ENCODE assay signal across 2 cellular contexts in genomic region chr12:70507442-70507841, GRCh38.
A peak's percentile ranks its signal among the peaks of the same experiment; 100 is the strongest.
TF ChIP-seq lines count a peak whose summit lies in the region.

No MANE protein-coding gene starts in this region.

TF ChIP-seq in H1, 55 proteins besides CTCF, POLR2A, EP300 and RAD21 (continues in another document):
- TF ChIP-seq MAFK (IDR thresholded peaks at IDR 0.05; ENCODE audit: low read depth, low read length) (peak; percentile 82), CBX8 (IDR thresholded peaks at IDR 0.05; ENCODE audit: borderline replicate concordance, low read depth, low read length) (no peak), SIX5 (IDR thresholded peaks at IDR 0.05; ENCODE audit: low read depth, low read length) (no peak), CREB1 (IDR thresholded peaks at IDR 0.05) (no peak), BCL11A (IDR thresholded peaks at IDR 0.05; ENCODE audit: low read depth in 2 of 2, low read length in 2 of 2) (no peak), NRF1 (IDR thresholded peaks at IDR 0.05; ENCODE audit: low read depth, low read length) (no peak), ATF3 (IDR thresholded peaks at IDR 0.05; ENCODE audit: insufficient read depth, low read depth, low read length) (no peak), RBBP5 (IDR thresholded peaks at IDR 0.05; ENCODE audit: borderline replicate concordance, low read depth, low read length) (no peak), POU5F1 (IDR thresholded peaks at IDR 0.05; ENCODE audit: low read depth, low read length) (no peak), FOSL1 (IDR thresholded peaks at IDR 0.05; ENCODE audit: insufficient read depth, low read depth, low read length) (no peak), NANOG (IDR thresholded peaks at IDR 0.05; ENCODE audit: insufficient read depth, low read depth, low read length, poor library complexity, severe bottlenecking) (peak; percentile 50), KDM4A (IDR thresholded peaks at IDR 0.05; ENCODE audit: low read depth, low read length, severe bottlenecking) (no peak), CHD7 (IDR thresholded peaks at IDR 0.05; ENCODE audit: insufficient replicate concordance, low read length) (peak; percentile 83), TAF7 (optimal IDR thresholded peaks at IDR 0.05; ENCODE audit: borderline replicate concordance, low read depth, low read length) (no peak), MAX (IDR thresholded peaks at IDR 0.05) (no peak), RXRA (IDR thresholded peaks at IDR 0.05; ENCODE audit: insufficient read depth, low read depth, low read length) (no peak), POLR2AphosphoS5 (IDR thresholded peaks at IDR 0.05; ENCODE audit: low read depth, low read length) (no peak), BACH1 (IDR thresholded peaks at IDR 0.05; ENCODE audit: low read length) (peak; percentile 77), YY1 (IDR thresholded peaks at IDR 0.05; ENCODE audit: low read depth, low read length) (no peak), SAP30 (IDR thresholded peaks at IDR 0.05; ENCODE audit: insufficient read depth, insufficient replicate concordance, low read length) (no peak)

TF ChIP-seq in HepG2, 621 proteins besides CTCF, POLR2A, EP300 and RAD21:
- TF ChIP-seq ZNF136 (CRISPR knock-in tag; IDR thresholded peaks at IDR 0.05; ENCODE audit: low read depth): no peak
- TF ChIP-seq MAFK (conservative IDR thresholded peaks at IDR 0.05 in 1 of 2, IDR thresholded peaks at IDR 0.05 in 1 of 2; ENCODE audit: low read length in 2 of 2): peak; percentile 41 to 49
- TF ChIP-seq MAFF (IDR thresholded peaks at IDR 0.05; ENCODE audit: low read depth, low read length): peak; percentile 40; the same call in 1 of the 2 replicates
- no peak for TF ChIP-seq CREB1 (IDR thresholded peaks at IDR 0.05)
- no peak for TF ChIP-seq CREB1 (CRISPR knock-in tag; IDR thresholded peaks at IDR 0.05)
